Comparison of ENCODE assay signal across 23 cellular contexts in the genomic region with DNA sequence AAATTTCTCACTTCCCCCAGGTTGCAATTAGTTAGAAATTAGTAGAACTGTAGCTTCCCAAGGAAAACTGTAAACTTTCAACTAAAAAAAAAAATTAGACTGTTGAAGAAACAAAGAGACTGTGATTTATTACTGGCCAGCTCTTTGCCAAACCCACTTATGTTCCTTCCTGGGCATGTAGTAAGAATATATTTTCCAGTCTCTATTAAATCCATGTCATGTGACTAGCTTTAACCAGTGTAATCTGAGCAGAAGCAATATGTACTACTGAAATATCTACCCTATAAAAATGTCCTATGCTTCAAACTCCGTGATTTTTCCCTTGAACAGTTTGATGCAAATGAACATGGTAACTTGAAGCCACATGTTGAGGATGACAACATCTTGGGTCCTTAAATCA.
DNase-seq lines count a peak whose midpoint lies in the region; TF ChIP-seq lines count a peak whose summit lies in the region.
"Had no signal": no experiment of that assay in that cellular context is flagged by ENCODE, and none has a peak within 500 bp of the region (broad histone marks: within the 10 kb centered on the region; RNA-seq: fewer than 3 reads in every experiment).

No MANE protein-coding gene starts in this region.

- no peaks in the 10 kb centered on the region for H3K36me3 ChIP-seq in osteoblast (ENCODE audit: insufficient read depth, low read length)
- H3K36me3 ChIP-seq: BLaER1 treated with 17β-estradiol and CSF1 and Interleukin-3, amounts not matched to agents 10 nM and 100 nM had no signal

- peak overlapping the region; percentile 15 for H3K27ac ChIP-seq in osteoblast (ENCODE audit: low read depth, low read length)
- H3K27ac ChIP-seq: BLaER1 treated with 17β-estradiol and CSF1 and Interleukin-3, amounts not matched to agents 10 nM and 100 nM; GM23248 had no signal

- H3K4me2 ChIP-seq in osteoblast (ENCODE audit: insufficient read depth, low read length) = no peak overlapping the region
- H3K4me2 ChIP-seq: BLaER1 treated with 17β-estradiol and CSF1 and Interleukin-3, amounts not matched to agents 10 nM and 100 nM had no signal

- H3K9me3 ChIP-seq in osteoblast (ENCODE audit: low read depth, low read length) = no peaks in the 10 kb centered on the region
- H3K9me3 ChIP-seq: BLaER1 treated with 17β-estradiol and CSF1 and Interleukin-3, amounts not matched to agents 10 nM and 100 nM had no signal

- H3K4me3 ChIP-seq in AG10803 (ENCODE audit: low read length) (no peak overlapping the region), fibroblast of the aortic adventitia (ENCODE audit: low read depth, low read length) (no peak overlapping the region), osteoblast (ENCODE audit: insufficient read depth, low read length) (no peak overlapping the region)
- H3K4me3 ChIP-seq: BLaER1 treated with 17β-estradiol and CSF1 and Interleukin-3, amounts not matched to agents 10 nM and 100 nM; GM12878; GM23248 had no signal

- TF ChIP-seq CTCF in AG10803 (conservative IDR thresholded peaks at IDR 0.05; ENCODE audit: low read length) = no peak
- no peak for TF ChIP-seq CTCF in fibroblast of the aortic adventitia (IDR thresholded peaks at IDR 0.05; ENCODE audit: insufficient read depth, low read length)
- TF ChIP-seq CTCF in osteoblast (IDR thresholded peaks at IDR 0.05; ENCODE audit: extremely low read depth, low read depth, low read length) = no peak

- no peak overlapping the region for H2AFZ ChIP-seq in osteoblast (ENCODE audit: low read length)
- H2AFZ ChIP-seq: GM23248 had no signal

- H3K27me3 ChIP-seq in osteoblast (ENCODE audit: insufficient read depth, low read length) = no peaks in the 10 kb centered on the region
- H3K27me3 ChIP-seq: BLaER1 treated with 17β-estradiol and CSF1 and Interleukin-3, amounts not matched to agents 10 nM and 100 nM had no signal

- peaks cover 3% of the 10 kb centered on the region for H3K4me1 ChIP-seq in osteoblast (ENCODE audit: insufficient read depth, low read length)
- H3K4me1 ChIP-seq: BLaER1 treated with 17β-estradiol and CSF1 and Interleukin-3, amounts not matched to agents 10 nM and 100 nM had no signal

- no peaks in the 10 kb centered on the region for H4K20me1 ChIP-seq in osteoblast (ENCODE audit: insufficient read depth, low read length)
- H4K20me1 ChIP-seq: BLaER1 treated with 17β-estradiol and CSF1 and Interleukin-3, amounts not matched to agents 10 nM and 100 nM had no signal

- DNase-seq in AG10803 (ENCODE audit: low read depth) = peak; percentile 47
- DNase-seq in amniotic epithelial cell (ENCODE audit: low read depth) = peak; percentile 9
- DNase-seq in fibroblast of the aortic adventitia (ENCODE audit: low read depth) = peak; percentile 46
- no peak for DNase-seq in osteoblast (ENCODE audit: insufficient read length, low spot score, missing footprints)
- DNase-seq in NCI-H2171 treated with DMSO at 0.1 percent for 48 hours (lab: John Stamatoyannopoulos, UW) = no peak
- no peak for DNase-seq in HUDEP-2 (lab: John Stamatoyannopoulos, UW; ENCODE audit: unreplicated experiment in 76 of 76)
- no peak for DNase-seq in NOMO-1 (lab: John Stamatoyannopoulos, UW; ENCODE audit: unreplicated experiment in 2 of 2)
- DNase-seq: AML-193; CD4-positive, alpha-beta T cell; DMS53; H7; NCI-H1048; NCI-H1417 treated with DMSO at 0.1 percent for 48 hours; NCI-H1694 treated with DMSO at 0.1 percent for 48 hours; NCI-H2081; NCI-H2171; NCI-H345; NCI-H524 treated with DMSO at 0.1 percent for 48 hours; NCI-H774; PC-3 had no signal

- no peaks in the 10 kb centered on the region for H3K79me2 ChIP-seq in osteoblast (ENCODE audit: insufficient read depth, low read length)

Comparison
In these comparisons a context has a peak if more than half of its experiments do, and no peak if none do; other contexts are left out.
1. DNase-seq: peak in AG10803 (single experiment), amniotic epithelial cell (single experiment) and fibroblast of the aortic adventitia (single experiment); none in osteoblast (single experiment), NCI-H2171 treated with DMSO at 0.1 percent for 48 hours (single experiment), HUDEP-2 (0 of 76) and NOMO-1 (0 of 2).